28 cellular contexts compared by ENCODE assay signal in the genomic region with DNA sequence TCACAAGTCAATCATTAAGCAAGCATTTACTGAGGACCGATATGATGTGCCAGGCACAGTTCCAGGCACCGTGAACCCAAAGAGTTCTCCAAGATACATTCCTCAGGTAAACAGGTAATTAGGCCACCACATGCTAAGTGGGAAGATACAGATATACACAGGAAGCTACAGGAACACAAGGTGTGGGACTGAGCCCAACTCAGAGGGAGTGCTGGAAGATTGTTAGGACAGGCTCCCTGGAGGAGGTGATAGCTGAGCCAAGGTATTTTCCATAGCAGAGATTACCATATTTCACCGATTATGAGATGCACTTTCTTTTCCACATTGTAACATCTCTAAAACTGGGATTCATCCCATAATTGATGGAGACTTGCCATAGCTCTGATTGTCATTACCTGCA.
"Had no signal": no experiment of that assay in that cellular context is flagged by ENCODE, and none has a peak within 500 bp of the region (broad histone marks: within the 10 kb centered on the region; RNA-seq: fewer than 3 reads in every experiment).

No MANE protein-coding gene starts in this region.

- H3K9me3 Mint-ChIP-seq: mesothelial cell of epicardium; natural killer cell; nephron progenitor cell; neural progenitor cell; stimulated activated effector memory CD8-positive, alpha-beta T cell treated with anti-CD3 and anti-CD28 coated beads, Interleukin-12 subunit alpha, Interleukin-12 subunit beta, amount 100 ng/mL, for 72 hours; stimulated activated naive CD8-positive, alpha-beta T cell treated with anti-CD3 and anti-CD28 coated beads, Interleukin-15, Interleukin-2, amounts not matched to agents 100 ng/mL and 50 ng/mL, for 24 hours had no signal

- H3K9ac ChIP-seq: neural progenitor cell had no signal

- FAIRE-seq: islet of Langerhans, urothelium cell line had no signal

- H3K36me3 Mint-ChIP-seq: immature natural killer cell; mesothelial cell of epicardium; naive B cell; natural killer cell; neural progenitor cell; stimulated activated effector memory CD8-positive, alpha-beta T cell treated with anti-CD3 and anti-CD28 coated beads, Interleukin-12 subunit alpha, Interleukin-12 subunit beta, amount 100 ng/mL, for 72 hours had no signal

- H3K27me3 Mint-ChIP-seq: progenitor cell of endocrine pancreas had no signal

- H3K27ac Mint-ChIP-seq: immature natural killer cell; mesothelial cell of epicardium; naive B cell; natural killer cell; nephron progenitor cell; neural progenitor cell; progenitor cell of endocrine pancreas; stimulated activated effector memory CD8-positive, alpha-beta T cell treated with anti-CD3 and anti-CD28 coated beads, Interleukin-12 subunit alpha, Interleukin-12 subunit beta, amount 100 ng/mL, for 72 hours; stimulated activated naive CD8-positive, alpha-beta T cell treated with anti-CD3 and anti-CD28 coated beads, Interleukin-15, Interleukin-2, amounts not matched to agents 100 ng/mL and 50 ng/mL, for 24 hours had no signal

- DNase-seq: hypothalamus; immature natural killer cell; left ventricle myocardium inferior; mesendoderm; naive B cell; natural killer cell; nephron progenitor cell; occipital lobe; spleen; stimulated activated CD4-positive, alpha-beta T cell treated with anti-CD3 and anti-CD28 coated beads, Interleukin-4, amount 100 ng/mL, for 24 hours; stimulated activated naive CD4-positive, alpha-beta T cell; tibial artery; trophoblast cell; upper lobe of right lung had no signal

- H3K4me3 ChIP-seq: left ventricle myocardium inferior, lung, neural progenitor cell, right atrium auricular region, skin epidermis, spleen, suprapubic skin, thoracic aorta, tibial artery, upper lobe of right lung had no signal

- ATAC-seq: natural killer cell; sciatic nerve; stimulated activated effector memory CD8-positive, alpha-beta T cell treated with anti-CD3 and anti-CD28 coated beads, Interleukin-12 subunit alpha, Interleukin-12 subunit beta, amount 100 ng/mL, for 72 hours; upper lobe of right lung had no signal

- H3K4me1 ChIP-seq: left ventricle myocardium inferior, neural progenitor cell, right atrium auricular region, upper lobe of right lung had no signal

- H2AFZ ChIP-seq: neural progenitor cell had no signal

- H3K36me3 ChIP-seq: left ventricle myocardium inferior, neural progenitor cell, neutrophil, right atrium auricular region, spleen, suprapubic skin, thoracic aorta, tibial artery, upper lobe of right lung had no signal

- H3K4me1 Mint-ChIP-seq: immature natural killer cell; naive B cell; natural killer cell; stimulated activated effector memory CD8-positive, alpha-beta T cell treated with anti-CD3 and anti-CD28 coated beads, Interleukin-12 subunit alpha, Interleukin-12 subunit beta, amount 100 ng/mL, for 72 hours had no signal

- H3K4me3 Mint-ChIP-seq: immature natural killer cell; mesothelial cell of epicardium; naive B cell; natural killer cell; nephron progenitor cell; neural progenitor cell; stimulated activated effector memory CD8-positive, alpha-beta T cell treated with anti-CD3 and anti-CD28 coated beads, Interleukin-12 subunit alpha, Interleukin-12 subunit beta, amount 100 ng/mL, for 72 hours; stimulated activated naive CD8-positive, alpha-beta T cell treated with anti-CD3 and anti-CD28 coated beads, Interleukin-15, Interleukin-2, amounts not matched to agents 100 ng/mL and 50 ng/mL, for 24 hours had no signal

- H3K27me3 ChIP-seq: neural progenitor cell, neutrophil, right atrium auricular region, spleen, suprapubic skin, tibial artery, upper lobe of right lung had no signal

- H3K27ac ChIP-seq: left ventricle myocardium inferior, neural progenitor cell, neutrophil, right atrium auricular region, spleen, suprapubic skin, thoracic aorta, tibial artery, upper lobe of right lung had no signal

- H3K4me2 ChIP-seq: neural progenitor cell had no signal

- H3K9me3 ChIP-seq: left ventricle myocardium inferior, neutrophil, right atrium auricular region, spleen, suprapubic skin, thoracic aorta, tibial artery, upper lobe of right lung had no signal
